Comparison of ENCODE assay signal across 8 cellular contexts in the genomic region with DNA sequence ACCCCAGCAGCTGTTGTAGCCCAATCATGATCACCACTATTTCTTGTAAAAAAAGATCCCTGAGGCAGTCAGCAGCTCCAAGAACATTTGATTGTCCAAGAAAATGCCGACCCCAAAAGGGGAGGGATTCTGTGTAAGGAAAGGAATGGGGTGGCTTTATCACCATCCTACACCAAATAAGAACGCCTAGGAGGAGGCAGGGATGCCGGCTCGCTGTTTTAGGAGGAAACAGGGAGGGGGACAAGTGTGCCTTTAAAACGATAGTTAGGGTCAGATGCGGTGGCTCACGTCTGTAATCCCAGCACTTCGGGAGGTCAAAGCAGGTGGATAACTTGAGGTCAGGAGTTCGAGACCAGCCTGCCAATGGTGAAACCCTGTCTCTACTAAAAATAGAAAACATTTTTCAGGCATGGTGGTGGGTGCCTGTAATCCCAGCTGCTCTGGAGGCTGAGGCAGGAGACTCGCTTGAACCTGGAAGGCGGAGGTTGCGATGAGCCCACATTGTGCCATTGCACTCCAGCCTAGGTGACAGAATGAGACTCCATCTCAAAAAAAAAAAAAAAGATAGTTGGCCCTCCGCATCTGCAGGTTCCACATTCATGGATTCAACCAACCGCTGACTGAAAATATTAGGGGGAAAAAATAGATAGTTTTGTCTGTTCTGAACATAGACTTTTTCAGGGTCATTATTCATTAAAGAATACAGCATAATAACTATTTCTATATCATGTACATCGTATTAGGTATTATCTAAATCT.
DNase-seq lines count a peak whose midpoint lies in the region; ATAC-seq and TF ChIP-seq lines count a peak whose summit lies in the region.

No MANE protein-coding gene starts in this region.

- H3K4me1 ChIP-seq in heart left ventricle (peaks cover 0 to 25% (median 8%) of the 10 kb centered on the region in 12 donors), mesenchymal stem cell (ENCODE audit: control insufficient read depth, insufficient read depth, low read depth, low read length) (peaks cover 1% of the 10 kb centered on the region), upper lobe of left lung (peaks cover 6 to 25% (median 10%) of the 10 kb centered on the region in 4 donors)

- intact Hi-C loops in heart left ventricle (cut with DNase I), result loop anchor here (5.0 to 10.0 kb wide), 10 partner anchors 80 to 700 kb away; a partner anchor contains a TSS
- intact Hi-C loops in Right ventricle myocardium superior (cut with DNase I), result loop anchor here (5.0 to 10.0 kb wide), 4 partner anchors 80 to 462 kb away; a partner anchor contains a TSS

- H2AK5ac ChIP-seq in mesenchymal stem cell (ENCODE audit: low read length, severe bottlenecking), result no peak overlapping the region

- WGBS in heart left ventricle, 4 donors, result 44 to 53% (median 47%) methylated on average over 15 of the region's 15 CpGs
- WGBS in mesenchymal stem cell, result 84% methylated on average over 11 of the region's 15 CpGs
- WGBS in upper lobe of left lung, 2 donors, result 45 to 54% methylated on average over 15 of the region's 15 CpGs

- peak overlapping the region; percentile 4 for H4K8ac ChIP-seq in mesenchymal stem cell (ENCODE audit: low read length)

- H3K4ac ChIP-seq in mesenchymal stem cell (ENCODE audit: low read depth in 1 of 2, low read length in 2 of 2), result no peak overlapping the region

- H2BK120ac ChIP-seq in mesenchymal stem cell (ENCODE audit: low read depth, low read length), result no peak overlapping the region

- TF ChIP-seq EP300 in upper lobe of left lung (IDR thresholded peaks at IDR 0.05), result no peak

- peak overlapping the region; percentile 90 for H3K4me3 Mint-ChIP-seq in activated naive CD8-positive, alpha-beta T cell treated with anti-CD3 and anti-CD28 coated beads, Interleukin-2, amount 10 ng/mL, durations not matched to agents 7 days and 5 days

- in situ Hi-C loops in ACHN (cut with HindIII; ENCODE audit: low pct_ligation_motif_present, low pct_unique_long_range_greater_than_20kb, low sequenced_read_pairs), result no loop called here

- no peak overlapping the region for H3K18ac ChIP-seq in mesenchymal stem cell (ENCODE audit: low read depth in 1 of 2, low read length in 2 of 2)

- H3K27me3 ChIP-seq in heart left ventricle, result no peaks in the 10 kb centered on the region
- H3K27me3 ChIP-seq in mesenchymal stem cell (ENCODE audit: control insufficient read depth in 1 of 2, insufficient read depth in 1 of 2, low read length in 2 of 2), result no peaks in the 10 kb centered on the region
- no peaks in the 10 kb centered on the region for H3K27me3 ChIP-seq in upper lobe of left lung

- no peaks in the 10 kb centered on the region for H3K27me3 Mint-ChIP-seq in activated naive CD8-positive, alpha-beta T cell treated with anti-CD3 and anti-CD28 coated beads, Interleukin-2, amount 10 ng/mL, durations not matched to agents 7 days and 5 days

- POLR2A ChIA-PET in activated naive CD8-positive, alpha-beta T cell treated with anti-CD3 and anti-CD28 coated beads, Interleukin-2, amount 10 ng/mL, durations not matched to agents 7 days and 5 days (lab: Charles Lee), result interaction anchor here (1.0 to 1.8 kb wide), 3 partner anchors 23 to 266 kb away, joined by 3 to 8 read pairs (median 4); a partner anchor contains a TSS

- no peak overlapping the region for H3K14ac ChIP-seq in mesenchymal stem cell (ENCODE audit: low read length in 2 of 2)

- no peaks in the 10 kb centered on the region for H3K36me3 ChIP-seq in heart left ventricle
- no peaks in the 10 kb centered on the region for H3K36me3 ChIP-seq in mesenchymal stem cell (ENCODE audit: control insufficient read depth in 1 of 2, insufficient read depth in 2 of 2, low read depth in 1 of 2, low read length in 2 of 2)
- H3K36me3 ChIP-seq in upper lobe of left lung, result no peaks in the 10 kb centered on the region

- TF ChIP-seq POLR2A in heart left ventricle (IDR thresholded peaks at IDR 0.05), result no peak
- TF ChIP-seq POLR2A in upper lobe of left lung (IDR thresholded peaks at IDR 0.05), result no peak

- H3K9me3 Mint-ChIP-seq in activated naive CD8-positive, alpha-beta T cell treated with anti-CD3 and anti-CD28 coated beads, Interleukin-2, amount 10 ng/mL, durations not matched to agents 7 days and 5 days, result no peaks in the 10 kb centered on the region

- H3K4me2 ChIP-seq in mesenchymal stem cell (ENCODE audit: low read length, poor library complexity, severe bottlenecking), result no peak overlapping the region

- no peak for ATAC-seq in heart left ventricle
- no peak for ATAC-seq in Right ventricle myocardium superior (ENCODE audit: poor library complexity)
- ATAC-seq in activated naive CD8-positive, alpha-beta T cell treated with anti-CD3 and anti-CD28 coated beads, Interleukin-2, amount 10 ng/mL, durations not matched to agents 7 days and 5 days (ENCODE audit: low read depth), result no peak
- no peak for ATAC-seq in upper lobe of left lung (ENCODE audit: low FRiP score in 2 of 2)
- ATAC-seq in left lobe of liver, result no peak

- H3K4me3 ChIP-seq in heart left ventricle (peak overlapping the region in 9 of 12 donors; percentile 52 to 79 (median 64)), mesenchymal stem cell (ENCODE audit: insufficient read depth in 1 of 2, low read depth in 1 of 2, low read length in 2 of 2) (peak overlapping the region in 1 of 2 experiments; percentile 88), upper lobe of left lung (peak overlapping the region in 3 of 4 donors; percentile 42 to 66 (median 59))

- TF ChIP-seq CTCF in heart left ventricle (IDR thresholded peaks at IDR 0.05) (no peak), upper lobe of left lung (IDR thresholded peaks at IDR 0.05) (no peak)

- H2BK12ac ChIP-seq in mesenchymal stem cell (ENCODE audit: low read length in 2 of 2), result no peak overlapping the region

- H3K36me3 Mint-ChIP-seq in activated naive CD8-positive, alpha-beta T cell treated with anti-CD3 and anti-CD28 coated beads, Interleukin-2, amount 10 ng/mL, durations not matched to agents 7 days and 5 days, result no peaks in the 10 kb centered on the region

- no peak overlapping the region for H2BK5ac ChIP-seq in mesenchymal stem cell (ENCODE audit: low read depth, low read length, poor library complexity, severe bottlenecking)

- H3K9me3 ChIP-seq in heart left ventricle, result no peaks in the 10 kb centered on the region
- H3K9me3 ChIP-seq in mesenchymal stem cell (ENCODE audit: control insufficient read depth, low read length), result no peaks in the 10 kb centered on the region
- no peaks in the 10 kb centered on the region for H3K9me3 ChIP-seq in upper lobe of left lung

- no peak overlapping the region for H3K23ac ChIP-seq in mesenchymal stem cell (ENCODE audit: low read length in 2 of 2)

- DNase-seq in heart left ventricle (no peak), Right ventricle myocardium superior (no peak), mesenchymal stem cell (no peak), upper lobe of left lung (no peak), ACHN (no peak), left lobe of liver (ENCODE audit: low spot score) (no peak), NCI-H82 (lab: John Stamatoyannopoulos, UW) (no peak)
- no peak for DNase-seq in activated naive CD8-positive, alpha-beta T cell treated with anti-CD3 and anti-CD28 coated beads, Interleukin-2, amount 10 ng/mL, durations not matched to agents 7 days and 5 days

- no peaks in the 10 kb centered on the region for H3K79me1 ChIP-seq in mesenchymal stem cell (replicated peaks; ENCODE audit: low read length, poor library complexity, severe bottlenecking)

- H3K27ac Mint-ChIP-seq in activated naive CD8-positive, alpha-beta T cell treated with anti-CD3 and anti-CD28 coated beads, Interleukin-2, amount 10 ng/mL, durations not matched to agents 7 days and 5 days, result no peak overlapping the region

- H3K27ac ChIP-seq in heart left ventricle, result peak overlapping the region in 7 of 12 donors; percentile 58 to 87 (median 74)
- H3K27ac ChIP-seq in mesenchymal stem cell (ENCODE audit: low read length, poor library complexity, severe bottlenecking), result no peak overlapping the region
- H3K27ac ChIP-seq in upper lobe of left lung, result peak overlapping the region in 3 of 4 donors; percentile 49 to 82 (median 76)

- peak overlapping the region; percentile 92 for H3K9ac ChIP-seq in mesenchymal stem cell (ENCODE audit: low read length)

- H2BK15ac ChIP-seq in mesenchymal stem cell (ENCODE audit: low read depth, poor library complexity, severe bottlenecking), result no peak overlapping the region

- H3K4me1 Mint-ChIP-seq in activated naive CD8-positive, alpha-beta T cell treated with anti-CD3 and anti-CD28 coated beads, Interleukin-2, amount 10 ng/mL, durations not matched to agents 7 days and 5 days, result peaks cover 19% of the 10 kb centered on the region

- no peak overlapping the region for H2AFZ ChIP-seq in mesenchymal stem cell (ENCODE audit: low read depth, low read length)

- H4K91ac ChIP-seq in mesenchymal stem cell (ENCODE audit: low read length), result no peak overlapping the region
